ENCODE assay signal across 9 cellular contexts in the genomic region with DNA sequence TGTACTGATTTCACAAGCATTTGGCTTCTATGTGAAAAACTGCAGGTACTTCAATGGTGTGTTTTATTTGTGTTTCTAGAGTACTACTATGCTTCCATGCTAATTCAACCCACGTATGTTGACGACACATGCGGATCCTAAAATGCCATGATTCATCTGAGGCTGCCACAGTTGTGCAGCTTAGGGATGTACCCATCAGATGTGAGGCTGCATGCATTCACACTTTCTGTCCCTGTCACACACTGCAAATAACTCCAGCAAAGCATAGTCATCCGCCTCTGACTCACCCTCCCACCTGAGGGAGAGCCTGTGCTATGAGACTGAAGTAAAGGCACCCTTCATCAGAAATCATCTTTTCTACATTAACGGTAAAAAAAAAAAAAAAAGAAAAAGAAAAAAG. TPM values are rescaled to one million over a fixed set of nuclear protein-coding genes. Genes with fewer than 3 reads are reported as not detected.
A peak's percentile ranks its signal among the peaks of the same experiment; 100 is the strongest.
DNase-seq lines count a peak whose midpoint lies in the region; ATAC-seq and TF ChIP-seq lines count a peak whose summit lies in the region.
"Had no signal": no experiment of that assay in that cellular context is flagged by ENCODE, and none has a peak within 500 bp of the region (broad histone marks: within the 10 kb centered on the region; RNA-seq: fewer than 3 reads in every experiment).

No MANE protein-coding gene starts in this region.

- BruUV-seq in PC-9 (replicated peaks; lab: Mats Ljungman, UMichigan), result no TSS peak

- H3K27ac ChIP-seq in PC-9, result 0 out of 2 replicates have a peak overlapping the region, but pooled peaks have one; percentile 12
- H3K27ac ChIP-seq in gastrocnemius medialis, result no peak overlapping the region

- CTCF ChIA-PET in PC-9 (lab: Charles Lee), result no interaction called here

- H3F3A ChIP-seq in PC-9 (ENCODE audit: insufficient read depth, low read depth), result no peaks in the 10 kb centered on the region; the same call in 1 of the 2 replicates

- POLR2A ChIA-PET in PC-9 (lab: Charles Lee; ENCODE audit: unreplicated experiment), result interaction anchor here (0.6 kb wide), 1 partner anchor 207 kb away, joined by 3 read pairs; no protein-coding TSS in a partner anchor

- intact Hi-C loops in PC-9 (cut with micrococcal nuclease; ENCODE audit: unreplicated experiment) (no loop called here), gastrocnemius medialis (cut with DNase I; ENCODE audit: low total_unique reads) (no loop called here)

- in situ Hi-C loops in gastrocnemius medialis (cut with MboI; ENCODE audit: low sequenced_read_pairs in 4 of 4), result no loop called here

- H3K4me2 ChIP-seq in PC-9, result 0 out of 2 replicates have a peak overlapping the region, but pooled peaks have one; percentile 1

- peaks cover 12% of the 10 kb centered on the region for H3K4me1 ChIP-seq in PC-9 (replicated peaks; ENCODE audit: insufficient read depth)
- H3K4me1 ChIP-seq in gastrocnemius medialis, result peaks cover 10 to 15% of the 10 kb centered on the region in 2 donors

- H3K27me3 ChIP-seq in PC-9 (ENCODE audit: insufficient read depth, low read depth), result no peaks in the 10 kb centered on the region
- H3K27me3 ChIP-seq in gastrocnemius medialis, result no peaks in the 10 kb centered on the region

- DNase-seq in Daoy (ENCODE audit: low read depth) (peak; percentile 49), PC-9 (peak; percentile 18 to 57), gastrocnemius medialis (peak in 1 of 2 donors; percentile 21), NCI-H446 treated with DMSO at 0.1 percent for 48 hours (lab: John Stamatoyannopoulos, UW) (no peak)
- peak; percentile 39 for DNase-seq in activated gamma-delta T cell treated with anti-CD3 and anti-CD28 coated beads, Interleukin-2, amount 50 U/mL, for 16 hours (ENCODE audit: low read depth)
- DNase-seq: NCI-H1048 had no signal

- ATAC-seq in gastrocnemius medialis, result peak; percentile 50 to 56
- no peak for ATAC-seq in GM19023 (IDR thresholded peaks at IDR 0.05; ENCODE audit: unreplicated experiment)
- no peak for ATAC-seq in GM19328 (IDR thresholded peaks at IDR 0.05; ENCODE audit: unreplicated experiment)
- ATAC-seq in GM18502 (IDR thresholded peaks at IDR 0.05; ENCODE audit: poor library complexity, unreplicated experiment), result no peak

- TF ChIP-seq POLR2A in gastrocnemius medialis (IDR thresholded peaks at IDR 0.05), result no peak

- H3K9me2 ChIP-seq in PC-9 (ENCODE audit: insufficient read depth), result no peaks in the 10 kb centered on the region

- no peaks in the 10 kb centered on the region for H3K9me3 ChIP-seq in PC-9 (ENCODE audit: insufficient read depth, low read depth)
- no peaks in the 10 kb centered on the region for H3K9me3 ChIP-seq in gastrocnemius medialis

- H3K36me3 ChIP-seq in PC-9 (ENCODE audit: low read depth), result no peaks in the 10 kb centered on the region
- no peaks in the 10 kb centered on the region for H3K36me3 ChIP-seq in gastrocnemius medialis

- H3K79me2 ChIP-seq in PC-9 (ENCODE audit: low read depth), result no peaks in the 10 kb centered on the region

- H4K20me1 ChIP-seq in PC-9 (ENCODE audit: insufficient read depth), result no peaks in the 10 kb centered on the region

- H2AFZ ChIP-seq in PC-9, result no peak overlapping the region

- no peak overlapping the region for H3K4me3 ChIP-seq in PC-9
- H3K4me3 ChIP-seq in gastrocnemius medialis, result no peak overlapping the region

- TF ChIP-seq CTCF in PC-9 (conservative IDR thresholded peaks at IDR 0.05) (no peak), gastrocnemius medialis (IDR thresholded peaks at IDR 0.05 in 4 of 5, conservative IDR thresholded peaks at IDR 0.05 in 1 of 5) (no peak)

RNA-seq across cellular contexts. Expression of gene SERTAD2, which starts 22.1 kb away (rescaled TPM):
- 4.1 and 5.8 TPM in 2 replicates for total RNA-seq in Daoy (2014; rRNA removed; shearing (Covaris generic))
- 27.3 and 31.4 TPM in 2 replicates for total RNA-seq in PC-9 (2021)
- 10 to 100 TPM in 1 of 4 donors, 1 to 10 TPM in 3; 7.3 to 10.6 (median 8.7) TPM for total RNA-seq in gastrocnemius medialis

Comparison
In these comparisons a context has a peak if more than half of its experiments do, and no peak if none do; other contexts are left out.
1. ATAC-seq: peak in gastrocnemius medialis (2 of 2); none in GM19023 (single experiment), GM19328 (single experiment) and GM18502 (single experiment).